ENCODE assay signal across 8 cellular contexts in the genomic region with DNA sequence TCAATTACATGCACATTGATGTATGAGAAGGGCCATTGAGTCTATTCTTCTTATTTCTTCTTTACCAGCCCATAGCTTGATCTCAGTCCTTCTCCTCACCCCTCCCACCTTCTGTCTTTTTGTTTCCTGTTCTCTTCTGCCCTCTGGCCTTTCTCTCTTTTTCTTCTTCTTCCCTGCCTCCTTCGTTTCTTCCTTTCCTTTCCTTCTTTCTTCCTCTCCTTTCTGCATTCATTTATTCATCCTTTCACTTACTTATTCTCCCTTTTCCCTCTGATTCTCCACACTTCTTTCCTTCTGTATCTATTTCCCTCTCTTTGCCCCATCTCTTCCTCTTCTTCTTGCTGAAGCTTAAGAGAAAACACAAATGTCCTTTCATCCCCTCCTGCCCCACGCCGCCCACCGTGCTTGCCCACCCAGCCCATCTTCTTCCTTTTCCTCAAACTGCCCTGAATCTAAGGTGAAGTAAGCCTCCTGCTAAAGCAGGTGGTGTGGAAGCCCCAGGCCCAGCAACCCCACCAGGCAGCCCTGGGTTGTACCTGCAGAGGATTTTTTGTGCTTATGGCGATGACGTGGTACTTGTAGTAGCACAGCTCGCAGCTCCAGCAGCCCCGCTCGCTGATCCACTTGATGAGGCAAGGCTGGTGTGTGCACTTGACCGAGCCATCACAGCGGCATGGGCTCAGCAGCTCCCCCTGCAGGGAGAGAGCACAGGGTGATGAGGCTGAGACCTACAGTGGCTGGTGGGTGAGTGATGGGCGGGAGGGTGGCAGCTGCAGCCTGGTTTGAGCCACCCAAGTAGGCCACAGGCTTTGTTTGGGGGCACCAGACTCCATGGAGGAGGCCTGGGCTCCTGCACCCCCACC.
DNase-seq lines count a peak whose midpoint lies in the region; ATAC-seq and TF ChIP-seq lines count a peak whose summit lies in the region.

No MANE protein-coding gene starts in this region.

- H3K4me1 ChIP-seq in DOHH2 (ENCODE audit: control insufficient read depth, low read length) (no peaks in the 10 kb centered on the region), right cardiac atrium (ENCODE audit: control insufficient read depth, insufficient read depth, low read length) (peaks cover 3% of the 10 kb centered on the region), prostate gland (replicated peaks) (no peaks in the 10 kb centered on the region)

- H3F3A ChIP-seq in DOHH2 (ENCODE audit: control insufficient read depth, insufficient read depth) = no peaks in the 10 kb centered on the region

- H3K79me2 ChIP-seq in DOHH2 (ENCODE audit: control insufficient read depth, low read length) = no peaks in the 10 kb centered on the region

- ATAC-seq in GM21723 (IDR thresholded peaks at IDR 0.05; ENCODE audit: unreplicated experiment) (peak; percentile 81), right cardiac atrium (no peak)

- TF ChIP-seq CTCF in DOHH2 (IDR thresholded peaks at IDR 0.05; ENCODE audit: low read depth, low read length, poor library complexity, severe bottlenecking) (peak; percentile 74), prostate gland (IDR thresholded peaks at IDR 0.05) (no peak)

- H3K4me3 ChIP-seq in DOHH2 (ENCODE audit: low read length) (no peak overlapping the region), right cardiac atrium (ENCODE audit: low read length) (no peak overlapping the region), prostate gland (no peak overlapping the region)

- peaks cover 2% of the 10 kb centered on the region; the same call in 1 of the 2 replicates for H3K27me3 ChIP-seq in DOHH2 (ENCODE audit: control insufficient read depth, low read length)
- no peaks in the 10 kb centered on the region for H3K27me3 ChIP-seq in right cardiac atrium (ENCODE audit: control insufficient read depth, insufficient read depth)
- no peaks in the 10 kb centered on the region for H3K27me3 ChIP-seq in prostate gland (replicated peaks; ENCODE audit: insufficient read depth)

- intact Hi-C loops in right cardiac atrium (cut with DNase I) (no loop called here), prostate gland (cut with DNase I) (no loop called here)

- DNase-seq in RPMI8226 = peak; percentile 29
- peak; percentile 84 for DNase-seq in islet precursor cell
- no peak for DNase-seq in right cardiac atrium
- DNase-seq in NCI-H146 treated with DMSO at 0.1 percent for 48 hours (lab: John Stamatoyannopoulos, UW; ENCODE audit: unreplicated experiment) = no peak
- DNase-seq in prostate gland (ENCODE audit: low spot score) = no peak
- no peak for DNase-seq in activated gamma-delta T cell (lab: John Stamatoyannopoulos, UW)

- TF ChIP-seq POLR2A in prostate gland (IDR thresholded peaks at IDR 0.05) = no peak

- WGBS in right cardiac atrium = 83% methylated on average over 12 of the region's 12 CpGs
- WGBS in prostate gland = 85% methylated on average over 12 of the region's 12 CpGs

- H3K9me3 ChIP-seq in DOHH2 (ENCODE audit: control insufficient read depth, insufficient read depth, low read length) = no peaks in the 10 kb centered on the region
- no peaks in the 10 kb centered on the region for H3K9me3 ChIP-seq in right cardiac atrium (ENCODE audit: control insufficient read depth, low read length)
- H3K9me3 ChIP-seq in prostate gland = no peaks in the 10 kb centered on the region

- H4K20me1 ChIP-seq in DOHH2 (ENCODE audit: control insufficient read depth, insufficient read depth, low read depth, low read length) = no peaks in the 10 kb centered on the region

- no peak overlapping the region for H3K4me2 ChIP-seq in DOHH2 (ENCODE audit: low read length)

- H3K9me2 ChIP-seq in DOHH2 (replicated peaks; ENCODE audit: control insufficient read depth, low read length) = no peaks in the 10 kb centered on the region

- H3K36me3 ChIP-seq in DOHH2 (ENCODE audit: control insufficient read depth, low read length) (no peaks in the 10 kb centered on the region), prostate gland (no peaks in the 10 kb centered on the region)

- H3K27ac ChIP-seq in DOHH2 (ENCODE audit: low read depth, low read length) (no peak overlapping the region), right cardiac atrium (ENCODE audit: low read length) (no peak overlapping the region), prostate gland (no peak overlapping the region)

Comparison
In these comparisons a context has a peak if more than half of its experiments do, and no peak if none do; other contexts are left out.
1. DNase-seq: peak in RPMI8226 (single experiment) and islet precursor cell (single experiment); none in right cardiac atrium (0 of 3), NCI-H146 treated with DMSO at 0.1 percent for 48 hours (single experiment), prostate gland (single experiment) and activated gamma-delta T cell (single experiment).